In genomic region chr14:58152569-58152857, GRCh38 we compare ENCODE assay signal across 8 cellular contexts. TPM values are rescaled to one million over a fixed set of nuclear protein-coding genes. Genes with fewer than 3 reads are reported as not detected.
A peak's percentile ranks its signal among the peaks of the same experiment; 100 is the strongest.
DNase-seq lines count a peak whose midpoint lies in the region; ATAC-seq and TF ChIP-seq lines count a peak whose summit lies in the region.

No MANE protein-coding gene starts in this region.

- intact Hi-C loops in CD8-positive, alpha-beta T cell (cut with DNase I, micrococcal nuclease) = no loop called here

- H3K36me3 Mint-ChIP-seq in CD8-positive, alpha-beta T cell = no peaks in the 10 kb centered on the region
- no peaks in the 10 kb centered on the region for H3K36me3 Mint-ChIP-seq in central memory CD8-positive, alpha-beta T cell (ENCODE audit: insufficient read depth)

- H3K27ac ChIP-seq in CD8-positive, alpha-beta T cell (ENCODE audit: low read depth, low read length) = no peak overlapping the region
- H3K27ac ChIP-seq in HL-60 (replicated peaks) (no peak overlapping the region), muscle layer of duodenum (ENCODE audit: low read length) (no peak overlapping the region)

- H3K27me3 Mint-ChIP-seq in CD8-positive, alpha-beta T cell (ENCODE audit: low read depth) = peaks cover 62% of the 10 kb centered on the region
- H3K27me3 Mint-ChIP-seq in central memory CD8-positive, alpha-beta T cell = peaks cover 77% of the 10 kb centered on the region

- POLR2A ChIA-PET in CD8-positive, alpha-beta T cell (lab: Charles Lee) = no interaction called here

- H3K36me3 ChIP-seq in CD8-positive, alpha-beta T cell (ENCODE audit: insufficient read depth, low read length) = no peaks in the 10 kb centered on the region
- no peaks in the 10 kb centered on the region for H3K36me3 ChIP-seq in muscle layer of duodenum (ENCODE audit: control insufficient read depth in 1 of 2, insufficient read depth in 2 of 2, low read length in 2 of 2)

- no peaks in the 10 kb centered on the region for H3K9me3 ChIP-seq in CD8-positive, alpha-beta T cell (ENCODE audit: low read length)
- no peaks in the 10 kb centered on the region for H3K9me3 ChIP-seq in muscle layer of duodenum (ENCODE audit: control insufficient read depth in 1 of 2, low read length in 2 of 2)

- H3K9me3 Mint-ChIP-seq in CD8-positive, alpha-beta T cell = no peaks in the 10 kb centered on the region
- no peaks in the 10 kb centered on the region for H3K9me3 Mint-ChIP-seq in central memory CD8-positive, alpha-beta T cell

- CTCF ChIA-PET in CD8-positive, alpha-beta T cell (lab: Charles Lee) = no interaction called here

- ATAC-seq in CD8-positive, alpha-beta T cell = no peak
- ATAC-seq in central memory CD8-positive, alpha-beta T cell (replicated peaks; ENCODE audit: extremely low read depth, poor library complexity, severe bottlenecking) = peak; percentile 10
- no peak for ATAC-seq in GM21381 (IDR thresholded peaks at IDR 0.05; ENCODE audit: unreplicated experiment)

- H3K4me1 ChIP-seq in CD8-positive, alpha-beta T cell (ENCODE audit: insufficient read depth, low read length) = peaks cover 8% of the 10 kb centered on the region
- peaks cover 0 to 9% of the 10 kb centered on the region in 2 donors for H3K4me1 ChIP-seq in muscle layer of duodenum (ENCODE audit: control insufficient read depth in 1 of 2, insufficient read depth in 2 of 2, low read length in 2 of 2)

- no peak for DNase-seq in CD8-positive, alpha-beta T cell
- DNase-seq in HL-60 (ENCODE audit: low read depth in 1 of 2, low spot score in 1 of 2) (no peak), mesenteric fat pad (ENCODE audit: low spot score) (no peak), GM19238 (ENCODE audit: insufficient read length, low spot score) (no peak)
- no peak for DNase-seq in central memory CD8-positive, alpha-beta T cell (ENCODE audit: low spot score in 2 of 2)
- DNase-seq in stimulated activated CD4-positive, alpha-beta T cell treated with anti-CD3 and anti-CD28 coated beads, Interleukin-2, amount 100 ng/mL, for 24 hours = no peak

- H3K4me3 Mint-ChIP-seq in CD8-positive, alpha-beta T cell = peak overlapping the region; percentile 80
- H3K4me3 Mint-ChIP-seq in central memory CD8-positive, alpha-beta T cell = peak overlapping the region; percentile 75

- no peak for TF ChIP-seq CTCF in CD8-positive, alpha-beta T cell (IDR thresholded peaks at IDR 0.05)
- TF ChIP-seq CTCF in HL-60 (IDR thresholded peaks at IDR 0.05; ENCODE audit: insufficient read depth, low read length) = no peak

- H3K27me3 ChIP-seq in CD8-positive, alpha-beta T cell (ENCODE audit: insufficient read depth, low read length) = no peaks in the 10 kb centered on the region
- H3K27me3 ChIP-seq in HL-60 (ENCODE audit: insufficient read depth, poor library complexity, severe bottlenecking) (peaks cover 25% of the 10 kb centered on the region), muscle layer of duodenum (ENCODE audit: low read depth, low read length) (peaks cover 3% of the 10 kb centered on the region)

- H3K4me1 Mint-ChIP-seq in CD8-positive, alpha-beta T cell (ENCODE audit: low read depth) = peaks cover 17% of the 10 kb centered on the region
- peaks cover 21% of the 10 kb centered on the region for H3K4me1 Mint-ChIP-seq in central memory CD8-positive, alpha-beta T cell

- H3K4me3 ChIP-seq in CD8-positive, alpha-beta T cell (ENCODE audit: low read depth, low read length) = peak overlapping the region; percentile 57
- H3K4me3 ChIP-seq in HL-60 (replicated peaks; ENCODE audit: insufficient read depth, low read length) (peak overlapping the region; percentile 54), muscle layer of duodenum (ENCODE audit: low read depth in 1 of 2, low read length in 2 of 2) (peak overlapping the region; percentile 78 to 95)

- no peak overlapping the region for H3K27ac Mint-ChIP-seq in CD8-positive, alpha-beta T cell
- H3K27ac Mint-ChIP-seq in central memory CD8-positive, alpha-beta T cell (ENCODE audit: low read depth) = no peak overlapping the region

RNA-seq across cellular contexts. Expression of gene ARMH4, which starts 0.5 kb away (rescaled TPM):
- total RNA-seq in CD8-positive, alpha-beta T cell = not detected
- 3.4 TPM for total RNA-seq in mesenteric fat pad

RNA-seq across cellular contexts. Expression of gene ACTR10, which starts 47.4 kb away (rescaled TPM):
- 10 to 100 TPM; 47.5 to 47.7 TPM for total RNA-seq in CD8-positive, alpha-beta T cell
- total RNA-seq in mesenteric fat pad = 60.0 TPM
